ENCODE assay signal across 8 cellular contexts in genomic region chr3:25663324-25664065, GRCh38. TPM values are rescaled to one million over a fixed set of nuclear protein-coding genes. Genes with fewer than 3 reads are reported as not detected.
A peak's percentile ranks its signal among the peaks of the same experiment; 100 is the strongest.
DNase-seq lines count a peak whose midpoint lies in the region; ATAC-seq and TF ChIP-seq lines count a peak whose summit lies in the region.

No MANE protein-coding gene starts in this region.

- peak overlapping the region; percentile 93 to 95 for H3K27ac ChIP-seq in right atrium auricular region

- no peak for TF ChIP-seq CTCF in CD14-positive monocyte (IDR thresholded peaks at IDR 0.05)
- no peak for TF ChIP-seq CTCF in right atrium auricular region (IDR thresholded peaks at IDR 0.05)

- no peaks in the 10 kb centered on the region for H3K9me3 Mint-ChIP-seq in CD14-positive monocyte
- H3K9me3 Mint-ChIP-seq in activated naive CD4-positive, alpha-beta T cell treated with anti-CD3 and anti-CD28 coated beads, Interleukin-2, amount 10 ng/mL, durations not matched to agents 7 days and 5 days = no peaks in the 10 kb centered on the region

- no peaks in the 10 kb centered on the region for H3K27me3 Mint-ChIP-seq in CD14-positive monocyte (ENCODE audit: low read depth in 3 of 3)
- peaks cover 4% of the 10 kb centered on the region for H3K27me3 Mint-ChIP-seq in activated naive CD4-positive, alpha-beta T cell treated with anti-CD3 and anti-CD28 coated beads, Interleukin-2, amount 10 ng/mL, durations not matched to agents 7 days and 5 days

- no peaks in the 10 kb centered on the region for H3K9me3 ChIP-seq in right atrium auricular region

- peaks cover 0 to 41% of the 10 kb centered on the region in 2 donors for H3K4me1 ChIP-seq in right atrium auricular region

- ATAC-seq in GM19025 (IDR thresholded peaks at IDR 0.05; ENCODE audit: low read depth, unreplicated experiment) (peak; percentile 7), HG03139 (IDR thresholded peaks at IDR 0.05; ENCODE audit: unreplicated experiment) (peak; percentile 18)

- no peak for DNase-seq in CD14-positive monocyte (ENCODE audit: low spot score)
- peak; percentile 45 for DNase-seq in NCI-H748 (lab: John Stamatoyannopoulos, UW; ENCODE audit: unreplicated experiment)
- DNase-seq in activated naive CD4-positive, alpha-beta T cell treated with anti-CD3 and anti-CD28 coated beads, Interleukin-2, amount 10 ng/mL, durations not matched to agents 7 days and 5 days = peak; percentile 42
- DNase-seq in right atrium auricular region (ENCODE audit: low spot score) = no peak
- DNase-seq in renal cortical epithelial cell (ENCODE audit: low read depth) = peak; percentile 34
- DNase-seq in COR-L47 (lab: John Stamatoyannopoulos, UW) = no peak

- H3K4me1 Mint-ChIP-seq in CD14-positive monocyte = peaks cover 55% of the 10 kb centered on the region
- peaks cover 43% of the 10 kb centered on the region for H3K4me1 Mint-ChIP-seq in activated naive CD4-positive, alpha-beta T cell treated with anti-CD3 and anti-CD28 coated beads, Interleukin-2, amount 10 ng/mL, durations not matched to agents 7 days and 5 days

- H3K4me3 Mint-ChIP-seq in CD14-positive monocyte = peak overlapping the region; percentile 90 to 98
- peak overlapping the region; percentile 90 for H3K4me3 Mint-ChIP-seq in activated naive CD4-positive, alpha-beta T cell treated with anti-CD3 and anti-CD28 coated beads, Interleukin-2, amount 10 ng/mL, durations not matched to agents 7 days and 5 days

- peak overlapping the region; percentile 92 to 96 (median 95) for H3K27ac Mint-ChIP-seq in CD14-positive monocyte
- peak overlapping the region; percentile 93 for H3K27ac Mint-ChIP-seq in activated naive CD4-positive, alpha-beta T cell treated with anti-CD3 and anti-CD28 coated beads, Interleukin-2, amount 10 ng/mL, durations not matched to agents 7 days and 5 days

- no peaks in the 10 kb centered on the region for H3K27me3 ChIP-seq in right atrium auricular region

- CTCF ChIA-PET in activated naive CD4-positive, alpha-beta T cell treated with anti-CD3 and anti-CD28 coated beads, Interleukin-2, amount 10 ng/mL, durations not matched to agents 7 days and 5 days (lab: Charles Lee) = interaction anchor here (3.1 kb wide), 1 partner anchor 15 kb away, joined by 18 read pairs; no protein-coding TSS in a partner anchor

- H3K4me3 ChIP-seq in right atrium auricular region = peak overlapping the region; percentile 79 to 80

- intact Hi-C loops in CD14-positive monocyte (cut with micrococcal nuclease) = loop anchor here (5.0 to 10.0 kb wide), 2 partner anchors 119 to 1719 kb away; partner anchors contain the start of genes NGLY1 (in 1 of the 2) and NR1D2 (in 1 of the 2)

- H3K36me3 Mint-ChIP-seq in CD14-positive monocyte = no peaks in the 10 kb centered on the region
- peaks cover 18% of the 10 kb centered on the region for H3K36me3 Mint-ChIP-seq in activated naive CD4-positive, alpha-beta T cell treated with anti-CD3 and anti-CD28 coated beads, Interleukin-2, amount 10 ng/mL, durations not matched to agents 7 days and 5 days

- H3K36me3 ChIP-seq in right atrium auricular region = no peaks in the 10 kb centered on the region

RNA-seq across cellular contexts. Expression of gene TOP2B, which starts 1.2 kb away (rescaled TPM):
- polyA plus RNA-seq in CD14-positive monocyte = 10 to 100 TPM; 21.4 to 27.0 TPM
- total RNA-seq in right atrium auricular region (10 to 100 TPM; 67.2 to 91.4 TPM), renal cortical epithelial cell (87.0 and 154 TPM in 2 replicates)

Comparison
In these comparisons a context has a peak if more than half of its experiments do, and no peak if none do; other contexts are left out.
1. DNase-seq: peak in NCI-H748 (single experiment), activated naive CD4-positive, alpha-beta T cell treated with anti-CD3 and anti-CD28 coated beads, Interleukin-2, amount 10 ng/mL, durations not matched to agents 7 days and 5 days (single experiment) and renal cortical epithelial cell (single experiment); none in CD14-positive monocyte (single experiment), right atrium auricular region (single experiment) and COR-L47 (single experiment).